In the genomic region with DNA sequence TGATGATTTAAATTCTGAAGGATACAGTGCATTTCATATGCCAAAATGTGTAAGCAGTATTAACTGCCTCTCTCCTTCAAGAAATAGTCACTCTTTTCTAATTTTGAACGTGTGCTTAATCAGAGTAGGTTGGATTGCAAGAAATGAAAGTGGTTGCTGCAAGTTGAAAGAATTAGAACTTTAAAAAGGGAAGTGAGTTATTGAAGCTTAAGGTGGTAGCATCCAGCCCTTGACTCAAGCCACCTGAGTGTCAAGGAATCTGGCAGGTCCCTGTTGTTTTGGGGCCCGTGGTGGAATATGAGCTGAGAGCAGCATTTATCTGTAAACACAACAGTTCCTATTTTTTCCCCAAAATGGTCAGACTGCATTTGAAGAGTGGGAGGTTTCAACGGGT, we compare ENCODE assay signal across 8 cellular contexts. TPM values are rescaled to one million over a fixed set of nuclear protein-coding genes. Genes with fewer than 3 reads are reported as not detected.
DNase-seq lines count a peak whose midpoint lies in the region; ATAC-seq and TF ChIP-seq lines count a peak whose summit lies in the region.

No MANE protein-coding gene starts in this region.

- intact Hi-C loops in adrenal gland (cut with DNase I) = loop anchor here (10.0 kb wide), 2 partner anchors 80 to 140 kb away; no protein-coding TSS in a partner anchor
- intact Hi-C loops in ovary (cut with DNase I) = loop anchor here in 2 of 4 donors (5.0 to 10.0 kb wide), 2 partner anchors 87 to 140 kb away; no protein-coding TSS in a partner anchor

- H3K9me3 ChIP-seq in adrenal gland (replicated peaks in 1 of 3) (no peaks in the 10 kb centered on the region), ovary (no peaks in the 10 kb centered on the region)

- H3K27ac ChIP-seq in adrenal gland = peak overlapping the region in 4 of 5 donors; percentile 7 to 56 (median 42)
- H3K27ac ChIP-seq in ovary = peak overlapping the region in 1 of 2 donors; percentile 40
- no peak overlapping the region for H3K27ac ChIP-seq in caudate nucleus (ENCODE audit: low read depth, low read length)

- H3K4me3 ChIP-seq in adrenal gland = peak overlapping the region in 2 of 4 donors; percentile 77 to 81
- H3K4me3 ChIP-seq in ovary = peak overlapping the region; percentile 94

- H3K4me1 ChIP-seq in adrenal gland (replicated peaks in 1 of 2) = peaks cover 8 to 48% of the 10 kb centered on the region in 2 donors
- peaks cover 5% of the 10 kb centered on the region for H3K4me1 ChIP-seq in ovary (ENCODE audit: insufficient read depth)

- TF ChIP-seq CTCF in adrenal gland (IDR thresholded peaks at IDR 0.05) (no peak), ovary (IDR thresholded peaks at IDR 0.05) (no peak)

- WGBS in adrenal gland, 4 donors = 13 to 25% (median 22%) methylated on average over 3 of the region's 3 CpGs
- WGBS in ovary, 3 donors = 1 to 5% (median 4%) methylated on average over 3 of the region's 3 CpGs

- DNase-seq in adrenal gland (no peak), ovary (no peak), caudate nucleus (lab: John Stamatoyannopoulos, UW) (no peak), HuH-7 (ENCODE audit: low spot score) (no peak), A172 (ENCODE audit: low spot score) (no peak)

- ATAC-seq in GM18499 (IDR thresholded peaks at IDR 0.05; ENCODE audit: insufficient read depth, unreplicated experiment) = peak; percentile 26
- peak; percentile 22 for ATAC-seq in HG03066 (IDR thresholded peaks at IDR 0.05; ENCODE audit: low read depth, unreplicated experiment)
- ATAC-seq in HG02571 (IDR thresholded peaks at IDR 0.05; ENCODE audit: unreplicated experiment) = no peak

- TF ChIP-seq EP300 in ovary (IDR thresholded peaks at IDR 0.05) = no peak

- TF ChIP-seq POLR2A in adrenal gland (IDR thresholded peaks at IDR 0.05) (no peak), ovary (IDR thresholded peaks at IDR 0.05) (no peak)

- no peaks in the 10 kb centered on the region for H3K36me3 ChIP-seq in adrenal gland (replicated peaks in 1 of 2)
- H3K36me3 ChIP-seq in ovary = no peaks in the 10 kb centered on the region

- no peaks in the 10 kb centered on the region for H3K27me3 ChIP-seq in adrenal gland
- no peaks in the 10 kb centered on the region for H3K27me3 ChIP-seq in ovary

RNA-seq across cellular contexts. Expression of a gene that starts 1.7 kb away (rescaled TPM):
- total RNA-seq in adrenal gland = 100 to 1,000 TPM in 1 of 8 donors, 10 to 100 TPM in 7; 55.8 to 110 (median 82.0) TPM
- 10 to 100 TPM; 21.6 to 71.4 (median 24.9) TPM for polyA plus RNA-seq in adrenal gland
- 100 to 1,000 TPM in 6 of 7 donors, 10 to 100 TPM in 1; 78.5 to 313 (median 146) TPM for total RNA-seq in ovary
- 100 to 1,000 TPM in 1 of 2 donors, 10 to 100 TPM in 1; 59.5 to 144 TPM for polyA plus RNA-seq in ovary
- total RNA-seq in A172 (2014; rRNA removed; shearing (Covaris generic)) = 4.0 and 7.6 TPM in 2 replicates

RNA-seq across cellular contexts. Expression of a gene that starts 27.7 kb away (rescaled TPM):
- total RNA-seq in adrenal gland (100 to 1,000 TPM in 1 of 8 donors, 10 to 100 TPM in 7; 27.0 to 109 (median 41.7) TPM), ovary (10 to 100 TPM; 21.3 to 57.2 (median 24.7) TPM)
- polyA plus RNA-seq in adrenal gland (10 to 100 TPM in 2 of 3 donors, 1 to 10 TPM in 1; 8.0 to 23.3 (median 11.5) TPM), ovary (10 to 100 TPM; 17.6 to 31.0 TPM)
- 77.4 and 87.0 TPM in 2 replicates for total RNA-seq in A172 (2014; rRNA removed; shearing (Covaris generic))
